8 cellular contexts compared by ENCODE assay signal in the genomic region with DNA sequence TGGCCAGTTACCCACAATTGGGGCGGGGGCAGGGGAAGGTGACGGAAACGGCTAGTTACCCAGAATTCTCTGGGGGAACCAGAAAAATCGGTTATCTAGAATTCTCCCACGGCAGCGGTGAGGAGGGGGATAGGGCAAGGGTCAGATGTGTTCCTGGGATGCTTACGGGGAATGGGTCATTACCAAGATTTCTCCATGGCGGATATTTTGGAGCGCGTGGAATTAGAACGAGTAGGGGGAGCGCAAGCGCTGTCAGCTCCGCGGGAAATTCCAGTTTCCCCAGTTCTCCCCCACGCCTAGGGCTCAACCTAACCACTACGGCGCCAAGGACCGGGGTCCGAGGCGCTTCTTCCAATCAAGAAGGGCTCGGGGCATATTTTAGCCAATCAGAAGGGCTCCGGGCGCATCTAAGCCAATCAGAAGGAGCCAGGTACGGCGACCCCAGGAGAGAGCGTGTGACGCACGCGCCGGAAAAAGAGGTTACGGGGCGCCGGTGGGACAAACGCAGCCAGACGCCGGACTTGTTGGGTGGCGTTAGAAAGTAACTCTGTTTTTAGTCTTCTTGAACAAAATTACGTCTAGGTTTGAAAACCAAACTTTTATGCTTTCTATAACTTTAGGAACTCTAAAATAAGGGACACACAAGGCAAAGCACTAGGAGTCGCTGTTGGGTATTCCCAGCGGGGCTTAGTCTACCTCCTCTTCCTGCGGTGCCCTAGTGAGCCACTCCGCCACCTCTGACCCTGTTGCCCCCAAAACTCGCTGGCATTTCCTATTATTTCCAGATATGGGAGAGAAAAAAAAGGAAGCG. TPM values are rescaled to one million over a fixed set of nuclear protein-coding genes. Genes with fewer than 3 reads are reported as not detected.
A peak's percentile ranks its signal among the peaks of the same experiment; 100 is the strongest.
DNase-seq lines count a peak whose midpoint lies in the region; TF ChIP-seq lines count a peak whose summit lies in the region.

A gene with protein sequence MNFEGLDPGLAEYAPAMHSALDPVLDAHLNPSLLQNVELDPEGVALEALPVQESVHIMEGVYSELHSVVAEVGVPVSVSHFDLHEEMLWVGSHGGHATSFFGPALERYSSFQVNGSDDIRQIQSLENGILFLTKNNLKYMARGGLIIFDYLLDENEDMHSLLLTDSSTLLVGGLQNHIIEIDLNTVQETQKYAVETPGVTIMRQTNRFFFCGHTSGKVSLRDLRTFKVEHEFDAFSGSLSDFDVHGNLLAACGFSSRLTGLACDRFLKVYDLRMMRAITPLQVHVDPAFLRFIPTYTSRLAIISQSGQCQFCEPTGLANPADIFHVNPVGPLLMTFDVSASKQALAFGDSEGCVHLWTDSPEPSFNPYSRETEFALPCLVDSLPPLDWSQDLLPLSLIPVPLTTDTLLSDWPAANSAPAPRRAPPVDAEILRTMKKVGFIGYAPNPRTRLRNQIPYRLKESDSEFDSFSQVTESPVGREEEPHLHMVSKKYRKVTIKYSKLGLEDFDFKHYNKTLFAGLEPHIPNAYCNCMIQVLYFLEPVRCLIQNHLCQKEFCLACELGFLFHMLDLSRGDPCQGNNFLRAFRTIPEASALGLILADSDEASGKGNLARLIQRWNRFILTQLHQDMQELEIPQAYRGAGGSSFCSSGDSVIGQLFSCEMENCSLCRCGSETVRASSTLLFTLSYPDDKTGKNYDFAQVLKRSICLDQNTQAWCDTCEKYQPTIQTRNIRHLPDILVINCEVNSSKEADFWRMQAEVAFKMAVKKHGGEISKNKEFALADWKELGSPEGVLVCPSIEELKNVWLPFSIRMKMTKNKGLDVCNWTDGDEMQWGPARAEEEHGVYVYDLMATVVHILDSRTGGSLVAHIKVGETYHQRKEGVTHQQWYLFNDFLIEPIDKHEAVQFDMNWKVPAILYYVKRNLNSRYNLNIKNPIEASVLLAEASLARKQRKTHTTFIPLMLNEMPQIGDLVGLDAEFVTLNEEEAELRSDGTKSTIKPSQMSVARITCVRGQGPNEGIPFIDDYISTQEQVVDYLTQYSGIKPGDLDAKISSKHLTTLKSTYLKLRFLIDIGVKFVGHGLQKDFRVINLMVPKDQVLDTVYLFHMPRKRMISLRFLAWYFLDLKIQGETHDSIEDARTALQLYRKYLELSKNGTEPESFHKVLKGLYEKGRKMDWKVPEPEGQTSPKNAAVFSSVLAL (minus strand): TSS at position 322 of the 811 bp plus-strand sequence. CDS start 906 bp downstream, outside the sequence.

- CTCF ChIA-PET in activated naive CD4-positive, alpha-beta T cell treated with anti-CD3 and anti-CD28 coated beads for 36 hours (lab: Charles Lee): interaction anchor here (0.5 to 4.2 kb wide), 9 partner anchors 10 to 248 kb away, joined by 3 to 18 read pairs (median 4); partner anchors contain the start of genes CNPY2 and STAT2

- H3K27ac Mint-ChIP-seq in HFFc6: peak within 1 kb of the TSS; percentile 99
- peak within 1 kb of the TSS; percentile 100 for H3K27ac Mint-ChIP-seq in activated naive CD4-positive, alpha-beta T cell treated with anti-CD3 and anti-CD28 coated beads for 36 hours

- TF ChIP-seq CTCF in GM06990 (IDR thresholded peaks at IDR 0.05; ENCODE audit: insufficient read depth, low read length, poor library complexity, severe bottlenecking) (peak; percentile 40), HFFc6 (IDR thresholded peaks at IDR 0.05) (peak; percentile 78)

- no peaks in the 10 kb centered on the region for H3K27me3 ChIP-seq in GM06990 (replicated peaks; ENCODE audit: control insufficient read depth, insufficient read depth, low read length)

- peaks cover 10% of the 10 kb centered on the region for H3K27me3 Mint-ChIP-seq in HFFc6 (ENCODE audit: insufficient read depth)
- H3K27me3 Mint-ChIP-seq in activated naive CD4-positive, alpha-beta T cell treated with anti-CD3 and anti-CD28 coated beads for 36 hours (ENCODE audit: low read depth): no peaks in the 10 kb centered on the region

- peak within 1 kb of the TSS; percentile 96 for H3K4me3 Mint-ChIP-seq in HFFc6
- peak within 1 kb of the TSS; percentile 97 for H3K4me3 Mint-ChIP-seq in activated naive CD4-positive, alpha-beta T cell treated with anti-CD3 and anti-CD28 coated beads for 36 hours

- no peaks in the 10 kb centered on the region for H3K36me3 ChIP-seq in GM06990 (ENCODE audit: control insufficient read depth, insufficient read depth, low read length)

- no peaks in the 10 kb centered on the region for H3K36me3 Mint-ChIP-seq in HFFc6 (ENCODE audit: low read depth)
- peaks cover 6% of the 10 kb centered on the region for H3K36me3 Mint-ChIP-seq in activated naive CD4-positive, alpha-beta T cell treated with anti-CD3 and anti-CD28 coated beads for 36 hours (ENCODE audit: low read depth)

- DNase-seq in GM06990 (ENCODE audit: extremely low read depth, insufficient read length) (peak; percentile 93), HFFc6 (peak; percentile 89), NAMALWA (ENCODE audit: low spot score) (peak; percentile 97), SK-N-DZ (ENCODE audit: low spot score) (peak; percentile 98), germinal center (ENCODE audit: low spot score) (peak; percentile 99), non-pigmented ciliary epithelial cell (ENCODE audit: low read depth) (peak; percentile 90), superior temporal gyrus (ENCODE audit: extremely low spot score) (peak; percentile 98)
- DNase-seq in activated naive CD4-positive, alpha-beta T cell treated with anti-CD3 and anti-CD28 coated beads for 36 hours: peak; percentile 98

- peak within 1 kb of the TSS; percentile 63 for H3K4me3 ChIP-seq in GM06990 (replicated peaks; ENCODE audit: low read depth, low read length)

- H3K9me3 Mint-ChIP-seq in HFFc6: no peaks in the 10 kb centered on the region
- no peaks in the 10 kb centered on the region for H3K9me3 Mint-ChIP-seq in activated naive CD4-positive, alpha-beta T cell treated with anti-CD3 and anti-CD28 coated beads for 36 hours

- peaks cover 26% of the 10 kb centered on the region for H3K4me1 Mint-ChIP-seq in HFFc6 (ENCODE audit: low read depth)
- peaks cover 44% of the 10 kb centered on the region for H3K4me1 Mint-ChIP-seq in activated naive CD4-positive, alpha-beta T cell treated with anti-CD3 and anti-CD28 coated beads for 36 hours (ENCODE audit: low read depth)

- intact Hi-C loops in activated naive CD4-positive, alpha-beta T cell treated with anti-CD3 and anti-CD28 coated beads for 36 hours (cut with micrococcal nuclease): loop anchor here (1.0 to 10.0 kb wide), 15 partner anchors 13 to 1349 kb away; partner anchors contain the start of genes CS, DDIT3, MBD6 and NEMP1

RNA-seq across cellular contexts. Expression of the gene that starts here (rescaled TPM):
- total RNA-seq in HFFc6 (2021; fragmentation: NEBNext Ultra II Directional; extraction: Animal tissue kit (Norgen Biotek cat#: 25700)): 10 to 100 TPM in 5 of 6 experiments, 1 to 10 TPM in 1; 9.0 to 16.7 (median 14.6) TPM
- 54.5 and 62.8 TPM in 2 replicates for polyA plus RNA-seq in SK-N-DZ (2014; cell fraction: cytosol; rRNA removed)
- 887 and 954 TPM in 2 replicates for polyA plus RNA-seq in SK-N-DZ (2014; cell fraction: nucleus; rRNA removed)
- total RNA-seq in activated naive CD4-positive, alpha-beta T cell treated with anti-CD3 and anti-CD28 coated beads for 36 hours: 10 to 100 TPM; 82.7 to 85.4 TPM

Comparison
In these comparisons a context has a peak if more than half of its experiments do, and no peak if none do; other contexts are left out.
1. Peak in every context shown above with its lines: DNase-seq and H3K4me3 ChIP-seq.
2. RNA of the gene that starts here (total RNA-seq): 82.7 to 85.4 TPM in activated naive CD4-positive, alpha-beta T cell treated with anti-CD3 and anti-CD28 coated beads for 36 hours; 9.0 to 16.7 TPM in HFFc6; every median in the first group is over 4 times any median in the second.